ENCODE assay signal across 7 cellular contexts in the genomic region with DNA sequence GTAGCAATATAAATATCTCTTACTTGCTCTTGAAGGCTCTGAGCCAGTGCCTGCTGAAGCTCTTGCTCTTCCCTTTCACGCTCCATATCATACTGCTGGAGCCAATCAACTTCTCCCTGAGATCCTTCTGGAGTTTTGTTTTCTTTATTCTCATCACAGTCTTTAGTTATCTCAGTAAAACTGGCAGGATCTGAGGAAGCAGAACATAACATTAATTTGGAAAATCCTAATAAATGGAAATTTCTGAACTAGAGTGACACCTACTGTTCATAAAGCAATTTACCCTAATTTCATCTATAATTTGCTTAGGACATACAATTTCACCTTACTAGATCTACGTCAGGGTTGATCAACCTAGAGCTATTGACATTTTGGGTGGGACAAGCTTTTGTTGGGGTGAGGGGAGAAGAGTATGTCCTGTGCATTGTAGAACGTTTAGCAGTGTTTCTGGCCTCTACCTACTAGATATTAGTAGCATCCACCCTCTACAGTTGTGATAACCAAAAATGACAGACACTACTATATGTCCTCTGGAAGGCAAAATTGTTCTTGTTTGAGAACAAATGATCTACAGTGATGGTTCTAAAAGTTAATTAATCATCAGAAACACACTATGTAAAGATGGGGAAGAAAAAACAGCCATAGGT. TPM values are rescaled to one million over a fixed set of nuclear protein-coding genes. Genes with fewer than 3 reads are reported as not detected.
DNase-seq lines count a peak whose midpoint lies in the region; ATAC-seq, FAIRE-seq and TF ChIP-seq lines count a peak whose summit lies in the region.

No MANE protein-coding gene starts in this region.

- 35 to 45% (median 37%) methylated on average over 3 of the region's 3 CpGs for WGBS in small intestine, 3 donors

- no peaks in the 10 kb centered on the region for H3K27me3 ChIP-seq in small intestine (ENCODE audit: control insufficient read depth in 2 of 2, insufficient read depth in 2 of 2, low read length in 2 of 2)

- FAIRE-seq in frontal cortex (lab: Jason Lieb, UNC): peak; percentile 28
- no peak for FAIRE-seq in small intestine (lab: Jason Lieb, UNC)

- ATAC-seq in GM18861 (IDR thresholded peaks at IDR 0.05; ENCODE audit: unreplicated experiment) (no peak), GM18858 (IDR thresholded peaks at IDR 0.05; ENCODE audit: unreplicated experiment) (no peak)

- peak; percentile 41 for TF ChIP-seq CTCF in GM13977 (IDR thresholded peaks at IDR 0.05; ENCODE audit: extremely low read depth, insufficient read depth, missing control alignments)

- peaks cover 0 to 2% of the 10 kb centered on the region in 2 donors for H3K4me1 ChIP-seq in small intestine (ENCODE audit: control insufficient read depth in 2 of 2, insufficient read depth in 1 of 2, low read depth in 1 of 2, low read length in 1 of 2)

- H3K9me3 ChIP-seq in small intestine (ENCODE audit: control insufficient read depth, low read depth): no peaks in the 10 kb centered on the region

- H3K27ac ChIP-seq in small intestine (ENCODE audit: low read depth in 1 of 2, low read length in 1 of 2): no peak overlapping the region

- H3K4me3 ChIP-seq in small intestine (ENCODE audit: low read depth in 1 of 2, low read length in 2 of 2): no peak overlapping the region

- H3K36me3 ChIP-seq in small intestine (ENCODE audit: control insufficient read depth in 2 of 2, insufficient read depth in 2 of 2, low read length in 2 of 2): no peaks in the 10 kb centered on the region

- DNase-seq in GM13977 (ENCODE audit: low spot score) (no peak), SK-MEL-5 (ENCODE audit: low read depth, low spot score) (peak; percentile 45), frontal cortex (ENCODE audit: low spot score in 2 of 2) (no peak), small intestine (peak; percentile 50), iPS-NIHi7 (ENCODE audit: extremely low spot score) (no peak)

- in situ Hi-C loops in GM13977 (cut with MboI; ENCODE audit: low pct_unique_long_range_greater_than_20kb, low sequenced_read_pairs, unreplicated experiment): no loop called here
- in situ Hi-C loops in SK-MEL-5 (cut with HindIII; ENCODE audit: low pct_unique_long_range_greater_than_20kb, low sequenced_read_pairs): no loop called here

RNA-seq across cellular contexts. Expression of a gene that starts 47.2 kb away (rescaled TPM):
- total RNA-seq in SK-MEL-5 (2014; rRNA removed; shearing (Covaris generic)): 0.05 and 0.11 TPM in 2 replicates
- 0.28 TPM in 1 of 2 replicates, not detected in the other for polyA plus RNA-seq in SK-MEL-5 (2015; cell fraction: cytosol; rRNA removed)
- not detected in 2 replicates for polyA plus RNA-seq in SK-MEL-5 (2015; cell fraction: nucleus; rRNA removed)
- not detected for total RNA-seq in frontal cortex
- 100 to 1,000 TPM; 247 to 345 (median 280) TPM for polyA plus RNA-seq in small intestine

Comparison
In these comparisons a context has a peak if more than half of its experiments do, and no peak if none do; other contexts are left out.
1. DNase-seq: peak in SK-MEL-5 (single experiment) and small intestine (single experiment); none in GM13977 (single experiment), frontal cortex (0 of 2) and iPS-NIHi7 (single experiment).